In the genomic region with DNA sequence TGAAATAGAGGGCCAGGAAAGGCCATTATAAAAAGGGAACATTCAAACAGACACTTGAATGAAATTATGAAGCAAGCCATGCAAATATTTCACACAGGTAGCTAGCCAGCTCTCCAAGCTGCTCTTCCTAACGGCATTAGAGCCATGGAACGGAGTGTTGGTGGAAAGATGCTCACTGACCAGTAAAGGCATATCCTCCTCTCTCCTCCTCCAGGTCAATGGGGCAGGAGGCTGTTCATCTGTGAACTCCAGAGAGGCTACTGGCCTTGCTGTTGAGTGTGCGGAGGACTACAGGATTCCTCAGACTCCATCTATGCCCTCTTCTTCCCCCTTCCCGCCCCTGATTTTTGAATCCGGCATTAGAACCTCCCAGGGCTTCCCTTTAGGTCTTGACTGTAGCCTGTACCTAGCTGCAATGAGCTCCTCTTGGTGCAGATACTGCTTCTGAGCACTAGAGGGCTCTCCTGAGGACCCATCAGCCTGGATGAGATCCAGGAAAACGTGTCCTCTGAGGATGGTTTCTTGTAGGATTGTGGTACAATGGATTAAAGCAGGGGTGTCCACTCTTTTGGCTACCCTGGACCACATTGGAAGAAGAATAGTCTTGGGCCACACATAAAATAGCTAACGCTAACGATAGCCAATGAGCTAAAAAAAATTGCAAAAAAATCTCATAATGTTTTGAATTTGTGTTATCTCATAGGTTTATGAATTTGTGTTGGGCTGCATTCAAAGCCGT, we compare ENCODE assay signal across 8 cellular contexts.
DNase-seq lines count a peak whose midpoint lies in the region; ATAC-seq, FAIRE-seq and TF ChIP-seq lines count a peak whose summit lies in the region.

No MANE protein-coding gene starts in this region.

- no peaks in the 10 kb centered on the region for H4K20me1 ChIP-seq in mammary epithelial cell (ENCODE audit: insufficient read depth, low read length)

- intact Hi-C loops in mammary epithelial cell (cut with micrococcal nuclease): loop anchor here (1.0 to 5.0 kb wide), 5 partner anchors 67 to 901 kb away; no protein-coding TSS in a partner anchor

- H3K4me3 Mint-ChIP-seq in stimulated activated effector memory CD8-positive, alpha-beta T cell treated with anti-CD3 and anti-CD28 coated beads, Interleukin-12 subunit alpha, Interleukin-12 subunit beta, amount 100 ng/mL, for 72 hours: no peak overlapping the region

- in situ Hi-C loops in mammary epithelial cell (cut with MboI; ENCODE audit: low sequenced_read_pairs in 2 of 2): loop anchor here (5.0 kb wide), 2 partner anchors 451 to 456 kb away; no protein-coding TSS in a partner anchor

- no peak overlapping the region for H3K27ac Mint-ChIP-seq in stimulated activated effector memory CD8-positive, alpha-beta T cell treated with anti-CD3 and anti-CD28 coated beads, Interleukin-12 subunit alpha, Interleukin-12 subunit beta, amount 100 ng/mL, for 72 hours

- H3K9me3 ChIP-seq in RWPE2 (ENCODE audit: severe bottlenecking): no peaks in the 10 kb centered on the region
- no peaks in the 10 kb centered on the region for H3K9me3 ChIP-seq in mammary epithelial cell (replicated peaks; ENCODE audit: insufficient read depth, low read length)

- no peak overlapping the region for H3K9ac ChIP-seq in mammary epithelial cell (ENCODE audit: insufficient read depth, low read length)

- H2AFZ ChIP-seq in mammary epithelial cell (ENCODE audit: low read depth, low read length): no peak overlapping the region

- dilution Hi-C loops in mammary epithelial cell (cut with HindIII; ENCODE audit: low sequenced_read_pairs): loop anchor here (5.0 kb wide), 1 partner anchor 69 kb away; no protein-coding TSS in a partner anchor

- H3K79me2 ChIP-seq in mammary epithelial cell (ENCODE audit: insufficient read depth, low read length): no peaks in the 10 kb centered on the region

- 13% methylated on average over 8 of the region's 9 CpGs for WGBS in mammary epithelial cell (ENCODE audit: low coverage, missing lambda C conversion rate)

- H3K4me3 ChIP-seq in RWPE2 (ENCODE audit: severe bottlenecking): no peak overlapping the region
- H3K4me3 ChIP-seq in mammary epithelial cell (replicated peaks in 1 of 3; ENCODE audit: insufficient read depth in 1 of 3, low read depth in 2 of 3, low read length in 3 of 3): no peak overlapping the region

- CTCF ChIA-PET in mammary epithelial cell (lab: Charles Lee; ENCODE audit: low non-redundant PET): interaction anchor here (0.5 to 1.0 kb wide), 13 partner anchors 18 to 498 kb away, joined by 3 to 18 read pairs (median 4); no protein-coding TSS in a partner anchor

- TF ChIP-seq CTCF in RWPE2 (IDR thresholded peaks at IDR 0.05; ENCODE audit: poor library complexity, severe bottlenecking): peak; percentile 97
- TF ChIP-seq CTCF in mammary epithelial cell (conservative IDR thresholded peaks at IDR 0.05 in 1 of 2, IDR thresholded peaks at IDR 0.05 in 1 of 2; ENCODE audit: extremely low read depth in 1 of 2, insufficient read depth in 1 of 2, low read depth in 1 of 2, low read length in 2 of 2): peak; percentile 79 to 97

- H3K4me2 ChIP-seq in mammary epithelial cell (ENCODE audit: insufficient read depth, low read depth, low read length): no peak overlapping the region

- ATAC-seq in GM21528 (IDR thresholded peaks at IDR 0.05; ENCODE audit: low FRiP score, unreplicated experiment) (peak; percentile 85), RWPE2 (ENCODE audit: low read depth) (peak; percentile 80), HG03135 (IDR thresholded peaks at IDR 0.05; ENCODE audit: unreplicated experiment) (no peak)
- ATAC-seq in stimulated activated effector memory CD8-positive, alpha-beta T cell treated with anti-CD3 and anti-CD28 coated beads, Interleukin-12 subunit alpha, Interleukin-12 subunit beta, amount 100 ng/mL, for 72 hours: peak; percentile 69

- peak; percentile 32 for DNase-seq in DMS114 treated with DMSO at 0.1 percent for 48 hours (lab: John Stamatoyannopoulos, UW; ENCODE audit: unreplicated experiment)
- DNase-seq in LoVo (ENCODE audit: low spot score): peak; percentile 76
- DNase-seq in RWPE2 (ENCODE audit: low spot score): no peak
- peak; percentile 58 for DNase-seq in mammary epithelial cell
- DNase-seq in stimulated activated effector memory CD8-positive, alpha-beta T cell treated with anti-CD3 and anti-CD28 coated beads, Interleukin-12 subunit alpha, Interleukin-12 subunit beta, amount 100 ng/mL, for 72 hours (ENCODE audit: low spot score in 2 of 2): peak in 1 of 2 donors; percentile 54

- no peaks in the 10 kb centered on the region for H3K36me3 Mint-ChIP-seq in stimulated activated effector memory CD8-positive, alpha-beta T cell treated with anti-CD3 and anti-CD28 coated beads, Interleukin-12 subunit alpha, Interleukin-12 subunit beta, amount 100 ng/mL, for 72 hours

- no peaks in the 10 kb centered on the region for H3K36me3 ChIP-seq in RWPE2 (ENCODE audit: low read depth)
- H3K36me3 ChIP-seq in mammary epithelial cell (ENCODE audit: insufficient read depth, low read length): no peaks in the 10 kb centered on the region

- no TSS peak for BruUV-seq in mammary epithelial cell (replicated peaks; lab: Mats Ljungman, UMichigan)

- FAIRE-seq in islet of Langerhans (lab: Jason Lieb, UNC): peak; percentile 86

- peaks cover 5% of the 10 kb centered on the region for H3K4me1 Mint-ChIP-seq in stimulated activated effector memory CD8-positive, alpha-beta T cell treated with anti-CD3 and anti-CD28 coated beads, Interleukin-12 subunit alpha, Interleukin-12 subunit beta, amount 100 ng/mL, for 72 hours

- H3K9me3 Mint-ChIP-seq in stimulated activated effector memory CD8-positive, alpha-beta T cell treated with anti-CD3 and anti-CD28 coated beads, Interleukin-12 subunit alpha, Interleukin-12 subunit beta, amount 100 ng/mL, for 72 hours: no peaks in the 10 kb centered on the region

- H3K27me3 ChIP-seq in RWPE2 (ENCODE audit: insufficient read depth, poor library complexity, severe bottlenecking) (no peaks in the 10 kb centered on the region), mammary epithelial cell (ENCODE audit: insufficient read depth, low read length) (no peaks in the 10 kb centered on the region)

- H3K4me1 ChIP-seq in RWPE2 (ENCODE audit: insufficient read depth, poor library complexity, severe bottlenecking) (no peaks in the 10 kb centered on the region), mammary epithelial cell (ENCODE audit: insufficient read depth, low read length) (no peaks in the 10 kb centered on the region)

- H3K27ac ChIP-seq in RWPE2 (ENCODE audit: poor library complexity, severe bottlenecking) (no peak overlapping the region), mammary epithelial cell (ENCODE audit: insufficient read depth, low read depth, low read length) (no peak overlapping the region)
